1 cellular context compared by ENCODE assay signal in the genomic region with DNA sequence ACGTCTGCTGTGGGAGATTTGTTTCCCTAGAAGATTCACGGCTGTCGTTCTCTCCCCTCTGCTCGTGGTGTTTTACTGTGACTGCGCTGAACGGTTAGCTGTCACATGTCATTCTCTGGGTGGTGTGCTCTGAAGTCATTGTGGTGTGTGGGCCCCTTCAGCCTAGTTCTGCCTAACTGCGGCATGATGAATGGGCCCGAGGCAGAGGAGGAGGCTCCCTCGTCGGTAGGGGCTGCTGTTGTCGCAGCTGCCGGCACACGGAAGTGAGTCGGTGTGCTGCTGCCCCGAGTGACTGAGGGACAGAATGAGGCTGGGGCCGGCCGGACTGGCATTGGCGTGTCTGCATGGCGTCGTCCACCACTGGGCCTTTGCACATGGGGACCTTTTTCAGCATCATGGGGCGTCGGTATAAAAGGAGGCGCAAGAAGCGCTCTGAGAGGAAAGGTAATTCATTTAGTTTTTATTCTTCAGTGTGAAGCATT.
TF ChIP-seq lines count a peak whose summit lies in the region.

No MANE protein-coding gene starts in this region.

TF ChIP-seq in GM12878, 131 proteins besides CTCF, POLR2A, EP300 and RAD21 (continued from another document):
- TF ChIP-seq TAF1 (IDR thresholded peaks at IDR 0.05; ENCODE audit: borderline replicate concordance, low read depth, low read length): no peak
